In genomic region chr9:110116543-110116885, GRCh38 we compare ENCODE assay signal across 10 cellular contexts.
A peak's percentile ranks its signal among the peaks of the same experiment; 100 is the strongest.
DNase-seq lines count a peak whose midpoint lies in the region; ATAC-seq and TF ChIP-seq lines count a peak whose summit lies in the region.
"Had no signal": no experiment of that assay in that cellular context is flagged by ENCODE, and none has a peak within 500 bp of the region (broad histone marks: within the 10 kb centered on the region; RNA-seq: fewer than 3 reads in every experiment).

No MANE protein-coding gene starts in this region.

- peak; percentile 80 for ATAC-seq in omental fat pad (ENCODE audit: low FRiP score)
- ATAC-seq in HG02642 (IDR thresholded peaks at IDR 0.05; ENCODE audit: poor library complexity, unreplicated experiment): no peak
- no peak for ATAC-seq in activated naive CD4-positive, alpha-beta T cell treated with anti-CD3 and anti-CD28 coated beads, Interleukin-2, amount 50 U/mL, for 72 hours
- no peak for ATAC-seq in HG03196 (IDR thresholded peaks at IDR 0.05; ENCODE audit: unreplicated experiment)

- in situ Hi-C loops in GM13977 (cut with MboI; ENCODE audit: low pct_unique_long_range_greater_than_20kb, low sequenced_read_pairs, unreplicated experiment): no loop called here

- H3K9me3 Mint-ChIP-seq in activated naive CD4-positive, alpha-beta T cell treated with anti-CD3 and anti-CD28 coated beads, Interleukin-2, amount 50 U/mL, for 72 hours: no peaks in the 10 kb centered on the region

- H3K27ac Mint-ChIP-seq in activated naive CD4-positive, alpha-beta T cell treated with anti-CD3 and anti-CD28 coated beads, Interleukin-2, amount 50 U/mL, for 72 hours: no peak overlapping the region

- H3K36me3 Mint-ChIP-seq in activated naive CD4-positive, alpha-beta T cell treated with anti-CD3 and anti-CD28 coated beads, Interleukin-2, amount 50 U/mL, for 72 hours: no peaks in the 10 kb centered on the region

- TF ChIP-seq CTCF in omental fat pad (IDR thresholded peaks at IDR 0.05): no peak
- TF ChIP-seq CTCF in GM13977 (IDR thresholded peaks at IDR 0.05; ENCODE audit: extremely low read depth, insufficient read depth, missing control alignments): no peak

- DNase-seq in CD1c-positive myeloid dendritic cell (ENCODE audit: extremely low spot score): peak; percentile 6
- peak; percentile 64 for DNase-seq in NCI-H2171 (lab: John Stamatoyannopoulos, UW)
- DNase-seq in fibroblast of gingiva (ENCODE audit: low read depth): peak; percentile 97
- no peak for DNase-seq in omental fat pad (ENCODE audit: low spot score)
- no peak for DNase-seq in GM13977 (ENCODE audit: low spot score)
- DNase-seq in activated naive CD4-positive, alpha-beta T cell treated with anti-CD3 and anti-CD28 coated beads, Interleukin-2, amount 50 U/mL, for 72 hours (ENCODE audit: low spot score in 2 of 2): no peak
- DNase-seq: hippocampal formation, NCI-H1930 had no signal

Comparison
In these comparisons a context has a peak if more than half of its experiments do, and no peak if none do; other contexts are left out.
1. DNase-seq: peak in CD1c-positive myeloid dendritic cell (single experiment), NCI-H2171 (single experiment) and fibroblast of gingiva (single experiment); none in omental fat pad (single experiment), GM13977 (single experiment) and activated naive CD4-positive, alpha-beta T cell treated with anti-CD3 and anti-CD28 coated beads, Interleukin-2, amount 50 U/mL, for 72 hours (0 of 2).